24 cellular contexts compared by ENCODE assay signal in genomic region chr4:69951602-69952001, GRCh38. TPM values are rescaled to one million over a fixed set of nuclear protein-coding genes. Genes with fewer than 3 reads are reported as not detected.
"Had no signal": no experiment of that assay in that cellular context is flagged by ENCODE, and none has a peak within 500 bp of the region (broad histone marks: within the 10 kb centered on the region; RNA-seq: fewer than 3 reads in every experiment).

No MANE protein-coding gene starts in this region.

- DNase-seq: activated CD4-positive, alpha-beta T cell treated with anti-CD3 and anti-CD28 coated beads for 48 hours; activated CD4-positive, alpha-beta T cell treated with anti-CD3 and anti-CD28 coated beads, Interleukin-2, amount 50 U/mL, for 4 hours; activated CD4-positive, CD25-positive, alpha-beta regulatory T cell treated with anti-CD3 and anti-CD28 coated beads, Interleukin-2, amount 50 U/mL, for 72 hours; activated CD8-positive, alpha-beta T cell treated with anti-CD3 and anti-CD28 coated beads, Interleukin-2, amount 10 ng/mL, durations not matched to agents 7 days and 5 days; activated effector memory CD4-positive, alpha-beta T cell treated with Interleukin-2 at 50 U/mL for 16 hours; activated naive CD4-positive, alpha-beta T cell treated with Interleukin-2 at 50 U/mL for 16 hours; activated naive CD8-positive, alpha-beta T cell treated with anti-CD3 and anti-CD28 coated beads, Interleukin-2, amount 50 U/mL, for 24 hours; activated T-cell treated with anti-CD3 and anti-CD28 coated beads, Interleukin-2, amount 50 U/mL, for 24 hours; MM.1S; NCI-H1105 treated with DMSO at 0.1 percent for 48 hours; NCI-H1436 treated with DMSO at 0.1 percent for 48 hours; NCI-H187 treated with DMSO at 0.1 percent for 48 hours; NCI-H2081 treated with DMSO at 0.1 percent for 48 hours; NCI-H446 treated with DMSO at 0.1 percent for 48 hours; NCI-H524 treated with DMSO at 0.1 percent for 48 hours; NCI-H748 treated with DMSO at 0.1 percent for 48 hours; SIG-M5; T-helper 17 cell; T-helper 9 cell had no signal

- ATAC-seq: activated CD8-positive, alpha-beta T cell treated with anti-CD3 and anti-CD28 coated beads, Interleukin-2, amount 10 ng/mL, durations not matched to agents 7 days and 5 days; activated naive CD4-positive, alpha-beta T cell treated with anti-CD3 and anti-CD28 coated beads, Interleukin-2, amount 50 U/mL, for 72 hours; activated naive CD8-positive, alpha-beta T cell treated with anti-CD3 and anti-CD28 coated beads, Interleukin-2, amount 50 U/mL, for 24 hours; T-helper 17 cell; WTC11 had no signal

RNA-seq across cellular contexts. Expression of gene CSN2, which starts 13.9 kb away (rescaled TPM):
- total RNA-seq: activated CD8-positive, alpha-beta T cell treated with anti-CD3 and anti-CD28 coated beads, Interleukin-2, amount 10 ng/mL, durations not matched to agents 7 days and 5 days; activated naive CD4-positive, alpha-beta T cell treated with anti-CD3 and anti-CD28 coated beads, Interleukin-2, amount 50 U/mL, for 72 hours; activated T-helper 1 cell treated with anti-CD3 and anti-CD28 coated beads, Interleukin-12 subunit alpha, Interleukin-12 subunit beta, Interleukin-2, Interleukin-4 antibody, amounts not matched to agents 30 ng/mL and 10 ng/mL and 1 ng/mL, durations not matched to agents 14 hours and 24 hours and 36 hours; OCI-LY7; RPMI7951; T-helper 17 cell; WTC11 had no signal

RNA-seq across cellular contexts. Expression of gene CSN1S1, which starts 20.7 kb away (rescaled TPM):
- total RNA-seq: activated CD8-positive, alpha-beta T cell treated with anti-CD3 and anti-CD28 coated beads, Interleukin-2, amount 10 ng/mL, durations not matched to agents 7 days and 5 days; activated naive CD4-positive, alpha-beta T cell treated with anti-CD3 and anti-CD28 coated beads, Interleukin-2, amount 50 U/mL, for 72 hours; activated T-helper 1 cell treated with anti-CD3 and anti-CD28 coated beads, Interleukin-12 subunit alpha, Interleukin-12 subunit beta, Interleukin-2, Interleukin-4 antibody, amounts not matched to agents 30 ng/mL and 10 ng/mL and 1 ng/mL, durations not matched to agents 14 hours and 24 hours and 36 hours; OCI-LY7; RPMI7951; T-helper 17 cell; WTC11 had no signal

RNA-seq across cellular contexts. Expression of gene STATH, which starts 44.2 kb away (rescaled TPM):
- total RNA-seq: activated CD8-positive, alpha-beta T cell treated with anti-CD3 and anti-CD28 coated beads, Interleukin-2, amount 10 ng/mL, durations not matched to agents 7 days and 5 days; activated naive CD4-positive, alpha-beta T cell treated with anti-CD3 and anti-CD28 coated beads, Interleukin-2, amount 50 U/mL, for 72 hours; activated T-helper 1 cell treated with anti-CD3 and anti-CD28 coated beads, Interleukin-12 subunit alpha, Interleukin-12 subunit beta, Interleukin-2, Interleukin-4 antibody, amounts not matched to agents 30 ng/mL and 10 ng/mL and 1 ng/mL, durations not matched to agents 14 hours and 24 hours and 36 hours; OCI-LY7; RPMI7951; T-helper 17 cell; WTC11 had no signal
